ENCODE assay signal across 10 cellular contexts in the genomic region with DNA sequence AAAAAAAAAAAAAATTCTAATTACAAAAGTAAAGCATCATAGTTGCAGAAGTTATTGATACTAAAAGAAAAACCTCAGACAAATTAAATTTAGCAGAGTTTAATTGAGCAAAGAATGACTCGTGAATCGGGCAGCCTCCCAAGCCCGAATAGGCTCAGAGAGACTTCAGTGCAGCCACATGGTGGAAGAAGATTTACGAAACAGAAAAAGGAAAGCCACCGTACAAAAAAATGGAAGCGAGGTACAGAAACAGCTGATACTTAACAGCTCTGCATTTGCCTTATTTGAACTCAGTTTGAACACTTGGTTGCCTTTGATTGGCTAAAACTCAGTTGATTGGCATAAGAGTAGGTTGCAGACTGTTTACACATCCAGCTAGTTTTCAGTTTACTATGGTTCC. TPM values are rescaled to one million over a fixed set of nuclear protein-coding genes. Genes with fewer than 3 reads are reported as not detected.
DNase-seq lines count a peak whose midpoint lies in the region; ATAC-seq and TF ChIP-seq lines count a peak whose summit lies in the region.
"Had no signal": no experiment of that assay in that cellular context is flagged by ENCODE, and none has a peak within 500 bp of the region (broad histone marks: within the 10 kb centered on the region; RNA-seq: fewer than 3 reads in every experiment).

No MANE protein-coding gene starts in this region.

- ATAC-seq in HG02642 (IDR thresholded peaks at IDR 0.05; ENCODE audit: poor library complexity, unreplicated experiment) (peak; percentile 44), WTC11 (no peak), naive B cell (ENCODE audit: low read depth in 2 of 2) (no peak), right cardiac atrium (no peak), omental fat pad (ENCODE audit: low FRiP score) (no peak)

- POLR2A ChIA-PET in WTC11 (lab: Charles Lee) = interaction anchor here (0.7 to 1.1 kb wide), 2 partner anchors 8 to 11 kb away, joined by 3 to 8 read pairs; no protein-coding TSS in a partner anchor

- intact Hi-C loops in right cardiac atrium (cut with DNase I) = no loop called here

- CTCF ChIA-PET in WTC11 (lab: Charles Lee) = interaction anchor here (1.6 to 2.8 kb wide), 2 partner anchors 55 to 59 kb away, joined by 6 to 11 read pairs; no protein-coding TSS in a partner anchor

- no peaks in the 10 kb centered on the region for H3K4me1 ChIP-seq in right cardiac atrium (ENCODE audit: control insufficient read depth, insufficient read depth, low read length)
- H3K4me1 ChIP-seq: prostate gland had no signal

- H3K27me3 Mint-ChIP-seq in WTC11 (ENCODE audit: low read depth) (no peaks in the 10 kb centered on the region), naive B cell (no peaks in the 10 kb centered on the region)

- 85% methylated on average over 6 of the region's 6 CpGs for WGBS in right cardiac atrium

- H3K4me3 Mint-ChIP-seq in WTC11 (no peak overlapping the region), naive B cell (peak overlapping the region in 7 of 8 donors; percentile 63 to 88 (median 87))

- H3K27ac ChIP-seq in right cardiac atrium (ENCODE audit: low read length) = no peak overlapping the region
- H3K27ac ChIP-seq: prostate gland had no signal

- no peak overlapping the region for H3K4me3 ChIP-seq in right cardiac atrium (ENCODE audit: low read length)
- H3K4me3 ChIP-seq: prostate gland had no signal

- no peak for TF ChIP-seq CTCF in GM13976 (IDR thresholded peaks at IDR 0.05; ENCODE audit: borderline replicate concordance, control extremely low read depth, extremely low read depth, insufficient read depth, missing control alignments)
- no peak for TF ChIP-seq CTCF in WTC11 (IDR thresholded peaks at IDR 0.05)
- no peak for TF ChIP-seq CTCF in omental fat pad (IDR thresholded peaks at IDR 0.05)

- H3K36me3 Mint-ChIP-seq in WTC11 (peaks cover 27% of the 10 kb centered on the region), naive B cell (peaks cover 0 to 11% of the 10 kb centered on the region in 2 donors)

- H3K27me3 ChIP-seq in right cardiac atrium (ENCODE audit: control insufficient read depth, insufficient read depth) = no peaks in the 10 kb centered on the region

- peaks cover 91% of the 10 kb centered on the region for H3K4me1 Mint-ChIP-seq in WTC11
- H3K4me1 Mint-ChIP-seq in naive B cell = peaks cover 68 to 93% (median 75%) of the 10 kb centered on the region in 3 donors

- no peaks in the 10 kb centered on the region for H3K9me3 ChIP-seq in right cardiac atrium (ENCODE audit: control insufficient read depth, low read length)
- H3K9me3 ChIP-seq: prostate gland had no signal

- in situ Hi-C loops in GM13976 (cut with MboI; ENCODE audit: low sequenced_read_pairs, unreplicated experiment) = no loop called here

- DNase-seq in GM13976 (ENCODE audit: low spot score) (peak; percentile 30), WTC11 (ENCODE audit: low spot score) (no peak), naive B cell (no peak), NCI-H345 treated with DMSO at 0.1 percent for 48 hours (lab: John Stamatoyannopoulos, UW; ENCODE audit: unreplicated experiment) (no peak), AG08396 (ENCODE audit: low spot score) (no peak), right cardiac atrium (no peak), omental fat pad (ENCODE audit: low spot score) (no peak)
- DNase-seq: NCI-H226 had no signal

- H3K27ac Mint-ChIP-seq in WTC11 (peak overlapping the region; percentile 91), naive B cell (peak overlapping the region; percentile 44 to 100 (median 98))

- H3K9me3 Mint-ChIP-seq in WTC11 (no peaks in the 10 kb centered on the region), naive B cell (peaks cover 0 to 4% (median 0%) of the 10 kb centered on the region in 7 donors)

TF ChIP-seq in WTC11, 78 proteins besides CTCF, POLR2A, EP300 and RAD21 (continues in another document):
- TF ChIP-seq PRRX2 (CRISPR knock-in tag; IDR thresholded peaks at IDR 0.05) (no peak), ZNF396 (CRISPR knock-in tag; IDR thresholded peaks at IDR 0.05; ENCODE audit: borderline replicate concordance) (no peak), SMAD4 (CRISPR knock-in tag; IDR thresholded peaks at IDR 0.05) (no peak), SMAD3 (CRISPR knock-in tag; IDR thresholded peaks at IDR 0.05; ENCODE audit: borderline replicate concordance) (no peak), SOX15 (CRISPR knock-in tag; IDR thresholded peaks at IDR 0.05) (no peak), JAZF1 (CRISPR knock-in tag; IDR thresholded peaks at IDR 0.05) (no peak), MXD4 (CRISPR knock-in tag; IDR thresholded peaks at IDR 0.05; ENCODE audit: borderline replicate concordance) (no peak), ATF1 (CRISPR knock-in tag; IDR thresholded peaks at IDR 0.05) (no peak), MYBL2 (CRISPR knock-in tag; IDR thresholded peaks at IDR 0.05) (no peak), NFATC4 (CRISPR knock-in tag; IDR thresholded peaks at IDR 0.05) (no peak), NR2C2 (CRISPR knock-in tag; IDR thresholded peaks at IDR 0.05) (no peak)
- TF ChIP-seq, protein P1, sequence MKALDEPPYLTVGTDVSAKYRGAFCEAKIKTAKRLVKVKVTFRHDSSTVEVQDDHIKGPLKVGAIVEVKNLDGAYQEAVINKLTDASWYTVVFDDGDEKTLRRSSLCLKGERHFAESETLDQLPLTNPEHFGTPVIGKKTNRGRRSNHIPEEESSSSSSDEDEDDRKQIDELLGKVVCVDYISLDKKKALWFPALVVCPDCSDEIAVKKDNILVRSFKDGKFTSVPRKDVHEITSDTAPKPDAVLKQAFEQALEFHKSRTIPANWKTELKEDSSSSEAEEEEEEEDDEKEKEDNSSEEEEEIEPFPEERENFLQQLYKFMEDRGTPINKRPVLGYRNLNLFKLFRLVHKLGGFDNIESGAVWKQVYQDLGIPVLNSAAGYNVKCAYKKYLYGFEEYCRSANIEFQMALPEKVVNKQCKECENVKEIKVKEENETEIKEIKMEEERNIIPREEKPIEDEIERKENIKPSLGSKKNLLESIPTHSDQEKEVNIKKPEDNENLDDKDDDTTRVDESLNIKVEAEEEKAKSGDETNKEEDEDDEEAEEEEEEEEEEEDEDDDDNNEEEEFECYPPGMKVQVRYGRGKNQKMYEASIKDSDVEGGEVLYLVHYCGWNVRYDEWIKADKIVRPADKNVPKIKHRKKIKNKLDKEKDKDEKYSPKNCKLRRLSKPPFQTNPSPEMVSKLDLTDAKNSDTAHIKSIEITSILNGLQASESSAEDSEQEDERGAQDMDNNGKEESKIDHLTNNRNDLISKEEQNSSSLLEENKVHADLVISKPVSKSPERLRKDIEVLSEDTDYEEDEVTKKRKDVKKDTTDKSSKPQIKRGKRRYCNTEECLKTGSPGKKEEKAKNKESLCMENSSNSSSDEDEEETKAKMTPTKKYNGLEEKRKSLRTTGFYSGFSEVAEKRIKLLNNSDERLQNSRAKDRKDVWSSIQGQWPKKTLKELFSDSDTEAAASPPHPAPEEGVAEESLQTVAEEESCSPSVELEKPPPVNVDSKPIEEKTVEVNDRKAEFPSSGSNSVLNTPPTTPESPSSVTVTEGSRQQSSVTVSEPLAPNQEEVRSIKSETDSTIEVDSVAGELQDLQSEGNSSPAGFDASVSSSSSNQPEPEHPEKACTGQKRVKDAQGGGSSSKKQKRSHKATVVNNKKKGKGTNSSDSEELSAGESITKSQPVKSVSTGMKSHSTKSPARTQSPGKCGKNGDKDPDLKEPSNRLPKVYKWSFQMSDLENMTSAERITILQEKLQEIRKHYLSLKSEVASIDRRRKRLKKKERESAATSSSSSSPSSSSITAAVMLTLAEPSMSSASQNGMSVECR (CRISPR knock-in tag; IDR thresholded peaks at IDR 0.05; ENCODE audit: borderline replicate concordance) = no peak
- TF ChIP-seq, protein P2, sequence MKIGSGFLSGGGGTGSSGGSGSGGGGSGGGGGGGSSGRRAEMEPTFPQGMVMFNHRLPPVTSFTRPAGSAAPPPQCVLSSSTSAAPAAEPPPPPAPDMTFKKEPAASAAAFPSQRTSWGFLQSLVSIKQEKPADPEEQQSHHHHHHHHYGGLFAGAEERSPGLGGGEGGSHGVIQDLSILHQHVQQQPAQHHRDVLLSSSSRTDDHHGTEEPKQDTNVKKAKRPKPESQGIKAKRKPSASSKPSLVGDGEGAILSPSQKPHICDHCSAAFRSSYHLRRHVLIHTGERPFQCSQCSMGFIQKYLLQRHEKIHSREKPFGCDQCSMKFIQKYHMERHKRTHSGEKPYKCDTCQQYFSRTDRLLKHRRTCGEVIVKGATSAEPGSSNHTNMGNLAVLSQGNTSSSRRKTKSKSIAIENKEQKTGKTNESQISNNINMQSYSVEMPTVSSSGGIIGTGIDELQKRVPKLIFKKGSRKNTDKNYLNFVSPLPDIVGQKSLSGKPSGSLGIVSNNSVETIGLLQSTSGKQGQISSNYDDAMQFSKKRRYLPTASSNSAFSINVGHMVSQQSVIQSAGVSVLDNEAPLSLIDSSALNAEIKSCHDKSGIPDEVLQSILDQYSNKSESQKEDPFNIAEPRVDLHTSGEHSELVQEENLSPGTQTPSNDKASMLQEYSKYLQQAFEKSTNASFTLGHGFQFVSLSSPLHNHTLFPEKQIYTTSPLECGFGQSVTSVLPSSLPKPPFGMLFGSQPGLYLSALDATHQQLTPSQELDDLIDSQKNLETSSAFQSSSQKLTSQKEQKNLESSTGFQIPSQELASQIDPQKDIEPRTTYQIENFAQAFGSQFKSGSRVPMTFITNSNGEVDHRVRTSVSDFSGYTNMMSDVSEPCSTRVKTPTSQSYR (CRISPR knock-in tag; IDR thresholded peaks at IDR 0.05) = no peak

RNA-seq across cellular contexts. Expression of a gene that starts 12.9 kb away (rescaled TPM):
- total RNA-seq in WTC11 (2021) = 21.4 to 26.2 TPM (median 22.5 TPM) in 3 replicates
- polyA plus RNA-seq in naive B cell (ENCODE audit: low read depth in 6 of 6) = 10 to 100 TPM; 11.7 to 24.2 (median 18.0) TPM
- total RNA-seq in right cardiac atrium = 1 to 10 TPM; 1.7 to 4.7 (median 2.7) TPM
- polyA plus RNA-seq in right cardiac atrium = 0.95 TPM
- total RNA-seq in omental fat pad = 1 to 10 TPM; 1.1 to 1.5 (median 1.2) TPM

RNA-seq across cellular contexts. Expression of a gene that starts 54.2 kb away (rescaled TPM):
- 45.0 to 46.3 TPM (median 45.1 TPM) in 3 replicates for total RNA-seq in WTC11 (2021)
- 10 to 100 TPM; 32.9 to 47.5 (median 42.9) TPM for polyA plus RNA-seq in naive B cell (ENCODE audit: low read depth in 6 of 6)
- 10 to 100 TPM; 18.4 to 21.2 (median 20.9) TPM for total RNA-seq in right cardiac atrium
- polyA plus RNA-seq in right cardiac atrium = 14.1 TPM
- 10 to 100 TPM; 22.9 to 38.1 (median 30.3) TPM for total RNA-seq in omental fat pad
